In genomic region chr6:161348628-161348994, GRCh38 we compare ENCODE assay signal across 11 cellular contexts.
"Had no signal": no experiment of that assay in that cellular context is flagged by ENCODE, and none has a peak within 500 bp of the region (broad histone marks: within the 10 kb centered on the region; RNA-seq: fewer than 3 reads in every experiment).

No MANE protein-coding gene starts in this region.

- H3K4me3 ChIP-seq: GM23248, GM23338, HAP-1 had no signal

- H3K9me3 ChIP-seq: HAP-1 had no signal

- H3K9ac ChIP-seq: GM23248 had no signal

- ATAC-seq: GM23338, HCT116 had no signal

- H3K4me2 ChIP-seq: GM23338 had no signal

- H3K4me3 Mint-ChIP-seq: GM23338, H9, HFFc6 had no signal

- H3K36me3 ChIP-seq: HAP-1 had no signal

- DNase-seq: GM23248, GOT3, H7, H9, HCEC 1CT, HFFc6 had no signal

- H3K27ac ChIP-seq: GM23248 had no signal

- H3K4me1 ChIP-seq: HAP-1 had no signal

- H3K9me3 Mint-ChIP-seq: GM23338, H9, HFFc6 had no signal

- H3K27ac Mint-ChIP-seq: GM23338, H9, HFFc6 had no signal

- FAIRE-seq: H1, H54 had no signal

- H2AFZ ChIP-seq: GM23248, GM23338 had no signal
